In genomic region chr5:144017119-144017518, GRCh38 we compare ENCODE assay signal across 13 cellular contexts.
"Had no signal": no experiment of that assay in that cellular context is flagged by ENCODE, and none has a peak within 500 bp of the region (broad histone marks: within the 10 kb centered on the region; RNA-seq: fewer than 3 reads in every experiment).

No MANE protein-coding gene starts in this region.

- H3K27me3 ChIP-seq: ascending aorta, heart left ventricle had no signal

- H3K27ac ChIP-seq: ascending aorta, heart left ventricle, parathyroid adenoma, thoracic aorta had no signal

- H2AFZ ChIP-seq: parathyroid adenoma had no signal

- DNase-seq: activated CD4-positive, alpha-beta memory T cell treated with anti-CD3 and anti-CD28 coated beads, Interleukin-2, amount 10 ng/mL, durations not matched to agents 7 days and 5 days; activated CD8-positive, alpha-beta memory T cell treated with anti-CD3 and anti-CD28 coated beads, Interleukin-2, amount 50 U/mL, for 4 hours; foreskin melanocyte; heart left ventricle; mesenchymal stem cell; retina; stimulated activated CD4-positive, alpha-beta T cell treated with anti-CD3 and anti-CD28 coated beads, Interleukin-4, amount 100 ng/mL, for 4 hours; stimulated activated naive CD8-positive, alpha-beta T cell treated with anti-CD3 and anti-CD28 coated beads, Interleukin-15, amount 100 ng/mL, for 72 hours had no signal

- H3K27me3 Mint-ChIP-seq: stimulated activated naive CD8-positive, alpha-beta T cell treated with anti-CD3 and anti-CD28 coated beads, Interleukin-15, amount 100 ng/mL, for 72 hours had no signal

- H3K9ac ChIP-seq: parathyroid adenoma had no signal

- H3K27ac Mint-ChIP-seq: activated CD4-positive, alpha-beta memory T cell treated with anti-CD3 and anti-CD28 coated beads, Interleukin-2, amount 10 ng/mL, durations not matched to agents 7 days and 5 days; stimulated activated naive CD8-positive, alpha-beta T cell treated with anti-CD3 and anti-CD28 coated beads, Interleukin-15, amount 100 ng/mL, for 72 hours had no signal

- H3K4me1 Mint-ChIP-seq: activated CD4-positive, alpha-beta memory T cell treated with anti-CD3 and anti-CD28 coated beads, Interleukin-2, amount 10 ng/mL, durations not matched to agents 7 days and 5 days; stimulated activated naive CD8-positive, alpha-beta T cell treated with anti-CD3 and anti-CD28 coated beads, Interleukin-15, amount 100 ng/mL, for 72 hours had no signal

- H3K4me3 Mint-ChIP-seq: activated CD4-positive, alpha-beta memory T cell treated with anti-CD3 and anti-CD28 coated beads, Interleukin-2, amount 10 ng/mL, durations not matched to agents 7 days and 5 days; neural crest cell; stimulated activated naive CD8-positive, alpha-beta T cell treated with anti-CD3 and anti-CD28 coated beads, Interleukin-15, amount 100 ng/mL, for 72 hours had no signal

- H3K9me3 ChIP-seq: ascending aorta, thoracic aorta had no signal

- H3K79me2 ChIP-seq: parathyroid adenoma had no signal

- H3K36me3 ChIP-seq: ascending aorta, heart left ventricle, thoracic aorta had no signal

- H3K4me3 ChIP-seq: ascending aorta, heart left ventricle, thoracic aorta had no signal

- H3K4me1 ChIP-seq: ascending aorta, parathyroid adenoma had no signal

- ATAC-seq: heart left ventricle; left lobe of liver; stimulated activated naive CD8-positive, alpha-beta T cell treated with anti-CD3 and anti-CD28 coated beads, Interleukin-15, amount 100 ng/mL, for 72 hours had no signal
